Comparison of ENCODE assay signal across 21 cellular contexts in genomic region chr1:2350486-2350885, GRCh38. TPM values are rescaled to one million over a fixed set of nuclear protein-coding genes. Genes with fewer than 3 reads are reported as not detected.
DNase-seq lines count a peak whose midpoint lies in the region; ATAC-seq and TF ChIP-seq lines count a peak whose summit lies in the region.
"Had no signal": no experiment of that assay in that cellular context is flagged by ENCODE, and none has a peak within 500 bp of the region (broad histone marks: within the 10 kb centered on the region; RNA-seq: fewer than 3 reads in every experiment).

No MANE protein-coding gene starts in this region.

- ATAC-seq in activated CD4-positive, CD25-positive, alpha-beta regulatory T cell treated with anti-CD3 and anti-CD28 coated beads, Interleukin-2, amount 50 U/mL, for 24 hours = no peak
- ATAC-seq in T-helper 17 cell (no peak), HG02571 (IDR thresholded peaks at IDR 0.05; ENCODE audit: unreplicated experiment) (no peak)
- ATAC-seq: CD8-positive, alpha-beta T cell; GM12878; Right ventricle myocardium inferior had no signal

- H2AFZ ChIP-seq in neural progenitor cell (replicated peaks) = no peak overlapping the region

- no peaks in the 10 kb centered on the region for H4K20me1 ChIP-seq in neural progenitor cell (ENCODE audit: low read depth)

- H3K4me3 ChIP-seq in neural progenitor cell = no peak overlapping the region
- H3K4me3 ChIP-seq in sigmoid colon = no peak overlapping the region
- no peak overlapping the region for H3K4me3 ChIP-seq in endodermal cell (ENCODE audit: low read length)
- H3K4me3 ChIP-seq: BLaER1 treated with 17β-estradiol and CSF1 and Interleukin-3, amounts not matched to agents 10 nM and 100 nM; GM12878 had no signal

- H3K27me3 ChIP-seq in neural progenitor cell (no peaks in the 10 kb centered on the region), sigmoid colon (no peaks in the 10 kb centered on the region), endodermal cell (ENCODE audit: control insufficient read depth, insufficient read depth, low read length, poor library complexity, severe bottlenecking) (no peaks in the 10 kb centered on the region)

- no peak for TF ChIP-seq POLR2A in sigmoid colon (IDR thresholded peaks at IDR 0.05)

- no peaks in the 10 kb centered on the region for H3K9me3 Mint-ChIP-seq in neural progenitor cell
- H3K9me3 Mint-ChIP-seq in endodermal cell = no peaks in the 10 kb centered on the region
- H3K9me3 Mint-ChIP-seq: CD8-positive, alpha-beta T cell had no signal

- H3K36me3 ChIP-seq in neural progenitor cell (no peaks in the 10 kb centered on the region), sigmoid colon (no peaks in the 10 kb centered on the region), endodermal cell (ENCODE audit: control insufficient read depth, insufficient read depth, low read length) (no peaks in the 10 kb centered on the region)
- H3K36me3 ChIP-seq: BLaER1 treated with 17β-estradiol and CSF1 and Interleukin-3, amounts not matched to agents 10 nM and 100 nM had no signal

- H3K9ac ChIP-seq in neural progenitor cell (no peak overlapping the region), endodermal cell (ENCODE audit: extremely low read depth, low read length, poor library complexity, severe bottlenecking) (no peak overlapping the region)
- H3K9ac ChIP-seq: BLaER1 treated with 17β-estradiol and CSF1 and Interleukin-3, amounts not matched to agents 10 nM and 100 nM had no signal

- H3K4me1 ChIP-seq in neural progenitor cell (peaks cover 40% of the 10 kb centered on the region), sigmoid colon (peaks cover 0 to 19% (median 11%) of the 10 kb centered on the region in 4 donors), endodermal cell (ENCODE audit: control insufficient read depth, insufficient read depth, low read length) (no peaks in the 10 kb centered on the region)

- WGBS in sigmoid colon, 2 donors = 85 to 90% methylated on average over 10 of the region's 10 CpGs
- 90 to 98% methylated on average over 5 to 10 of the region's 10 CpGs for WGBS in endodermal cell (ENCODE audit: insufficient coverage in 1 of 2, insufficient read length in 1 of 2), 2 experiments

- no peaks in the 10 kb centered on the region for H3K79me2 ChIP-seq in neural progenitor cell (ENCODE audit: low read depth)

- H3K4me3 Mint-ChIP-seq in T-helper 17 cell (no peak overlapping the region), neural progenitor cell (no peak overlapping the region), endodermal cell (no peak overlapping the region)
- H3K4me3 Mint-ChIP-seq: CD8-positive, alpha-beta T cell had no signal

- peaks cover 14% of the 10 kb centered on the region for H3F3A ChIP-seq in neural progenitor cell (ENCODE audit: low read depth)

- H3K4me1 Mint-ChIP-seq in T-helper 17 cell (peaks cover 2% of the 10 kb centered on the region), neural progenitor cell (peaks cover 36% of the 10 kb centered on the region), endodermal cell (no peaks in the 10 kb centered on the region)

- H3K36me3 Mint-ChIP-seq in T-helper 17 cell (ENCODE audit: low read depth) (no peaks in the 10 kb centered on the region), neural progenitor cell (no peaks in the 10 kb centered on the region), endodermal cell (ENCODE audit: low read depth) (no peaks in the 10 kb centered on the region)
- H3K36me3 Mint-ChIP-seq: CD8-positive, alpha-beta T cell had no signal

- no peak overlapping the region for H3K27ac ChIP-seq in neural progenitor cell
- no peak overlapping the region for H3K27ac ChIP-seq in sigmoid colon
- H3K27ac ChIP-seq in endodermal cell (ENCODE audit: low read depth, low read length) = no peak overlapping the region
- H3K27ac ChIP-seq: 22Rv1; BLaER1 treated with 17β-estradiol and CSF1 and Interleukin-3, amounts not matched to agents 10 nM and 100 nM had no signal

- no peak for TF ChIP-seq EP300 in sigmoid colon (IDR thresholded peaks at IDR 0.05)

- H3K4me2 ChIP-seq in neural progenitor cell = peak overlapping the region; percentile 62
- H3K4me2 ChIP-seq: BLaER1 treated with 17β-estradiol and CSF1 and Interleukin-3, amounts not matched to agents 10 nM and 100 nM had no signal

- DNase-seq in activated CD4-positive, CD25-positive, alpha-beta regulatory T cell treated with anti-CD3 and anti-CD28 coated beads, Interleukin-2, amount 50 U/mL, for 72 hours = peak; percentile 17
- DNase-seq in T-helper 17 cell = peak in 2 of 3 donors; percentile 6 to 8
- no peak for DNase-seq in neural progenitor cell (ENCODE audit: low spot score)
- DNase-seq in sigmoid colon = peak; percentile 52
- no peak for DNase-seq in superior temporal gyrus (ENCODE audit: extremely low spot score)
- DNase-seq in endodermal cell = no peak
- DNase-seq: ACHN; CD8-positive, alpha-beta T cell; DND-41; IMR-90; NCI-H1694 treated with DMSO at 0.1 percent for 48 hours; NCI-H2081 treated with DMSO at 0.1 percent for 48 hours; NCI-H446; NCI-H526; OCI-M1 had no signal

- H3K9me3 ChIP-seq in T-helper 17 cell (ENCODE audit: control insufficient read depth, low read length, poor library complexity, severe bottlenecking) (no peaks in the 10 kb centered on the region), neural progenitor cell (ENCODE audit: low read depth) (no peaks in the 10 kb centered on the region), sigmoid colon (no peaks in the 10 kb centered on the region), endodermal cell (ENCODE audit: control insufficient read depth, low read length) (no peaks in the 10 kb centered on the region)
- H3K9me3 ChIP-seq: BLaER1 treated with 17β-estradiol and CSF1 and Interleukin-3, amounts not matched to agents 10 nM and 100 nM had no signal

- TF ChIP-seq CTCF in neural progenitor cell (IDR thresholded peaks at IDR 0.05) (no peak), sigmoid colon (IDR thresholded peaks at IDR 0.05) (no peak), endodermal cell (conservative IDR thresholded peaks at IDR 0.05) (no peak)

- intact Hi-C loops in sigmoid colon (cut with DNase I) = no loop called here

- H3K27me3 Mint-ChIP-seq in T-helper 17 cell = no peaks in the 10 kb centered on the region
- H3K27me3 Mint-ChIP-seq in neural progenitor cell (ENCODE audit: insufficient read depth, low read depth) = peaks cover 6% of the 10 kb centered on the region
- H3K27me3 Mint-ChIP-seq in endodermal cell (ENCODE audit: insufficient read depth) = no peaks in the 10 kb centered on the region

- no peak overlapping the region for H3K27ac Mint-ChIP-seq in T-helper 17 cell
- H3K27ac Mint-ChIP-seq in neural progenitor cell = no peak overlapping the region
- H3K27ac Mint-ChIP-seq in endodermal cell = no peak overlapping the region
- H3K27ac Mint-ChIP-seq: CD8-positive, alpha-beta T cell had no signal

RNA-seq across cellular contexts. Expression of gene MORN1, which starts 40.9 kb away (rescaled TPM):
- total RNA-seq in T-helper 17 cell = 1 to 10 TPM; 7.0 to 8.4 TPM
- 7.0 and 15.5 TPM in 2 replicates for total RNA-seq in neural progenitor cell (ENCODE audit: low replicate concordance)
- total RNA-seq in sigmoid colon = 1 to 10 TPM; 6.2 to 9.1 (median 6.7) TPM
- polyA plus RNA-seq in sigmoid colon = 1 to 10 TPM; 2.4 to 9.1 (median 2.5) TPM
- 10 to 100 TPM; 21.3 to 24.9 TPM for total RNA-seq in endodermal cell
- polyA plus RNA-seq in endodermal cell (2013, experiment 1 of 2) = 10.8 TPM
- polyA plus RNA-seq in endodermal cell (2013, experiment 2 of 2) = 8.9 TPM

RNA-seq across cellular contexts. Expression of gene RER1, which starts 41.2 kb away (rescaled TPM):
- total RNA-seq in T-helper 17 cell = 10 to 100 TPM; 68.4 to 70.0 TPM
- total RNA-seq in neural progenitor cell (ENCODE audit: low replicate concordance) = 39.1 and 42.5 TPM in 2 replicates
- 10 to 100 TPM; 49.0 to 56.2 (median 50.7) TPM for total RNA-seq in sigmoid colon
- polyA plus RNA-seq in sigmoid colon = 100 to 1,000 TPM in 1 of 3 donors, 10 to 100 TPM in 2; 40.8 to 113 (median 52.2) TPM
- total RNA-seq in endodermal cell = 100 to 1,000 TPM; 114 TPM
- 68.8 TPM for polyA plus RNA-seq in endodermal cell (2013, experiment 1 of 2)
- 63.1 TPM for polyA plus RNA-seq in endodermal cell (2013, experiment 2 of 2)

Comparison
In these comparisons a context has a peak if more than half of its experiments do, and no peak if none do; other contexts are left out.
1. DNase-seq: peak in activated CD4-positive, CD25-positive, alpha-beta regulatory T cell treated with anti-CD3 and anti-CD28 coated beads, Interleukin-2, amount 50 U/mL, for 72 hours (single experiment), T-helper 17 cell (2 of 3) and sigmoid colon (single experiment); none in neural progenitor cell (single experiment), superior temporal gyrus (single experiment) and endodermal cell (single experiment).